In the genomic region with DNA sequence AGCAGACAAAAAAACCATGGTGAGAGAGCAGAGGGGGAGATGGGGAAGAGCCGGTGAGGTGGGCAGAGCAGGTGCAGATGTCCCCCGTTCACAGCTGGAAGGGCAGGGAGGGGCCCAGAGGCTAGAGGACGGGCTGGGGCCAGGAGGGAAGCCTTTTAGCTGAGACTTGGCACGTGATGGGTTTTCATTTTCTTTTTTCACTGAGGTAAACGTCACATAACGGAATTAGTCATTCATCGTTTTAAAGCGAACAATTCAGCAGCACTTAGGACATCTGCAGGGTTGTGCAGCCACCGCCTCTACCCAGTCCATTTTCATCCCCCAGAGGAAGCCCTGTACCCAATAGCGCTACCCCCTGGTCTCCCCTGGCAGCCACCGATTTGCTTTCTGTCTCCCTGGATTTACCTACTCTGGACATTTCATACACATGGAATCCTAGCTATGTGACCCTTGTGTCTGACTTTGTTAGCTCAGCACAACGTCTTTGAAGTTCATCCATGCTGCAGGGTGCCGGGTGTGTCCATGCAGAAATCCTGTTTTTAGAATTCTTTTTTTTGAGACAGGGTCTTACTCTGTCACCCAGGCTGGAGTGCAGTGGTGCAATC, we compare ENCODE assay signal across 8 cellular contexts. TPM values are rescaled to one million over a fixed set of nuclear protein-coding genes. Genes with fewer than 3 reads are reported as not detected.
DNase-seq lines count a peak whose midpoint lies in the region; ATAC-seq and TF ChIP-seq lines count a peak whose summit lies in the region.

No MANE protein-coding gene starts in this region.

- DNase-seq in AG08396 (ENCODE audit: low spot score) (peak; percentile 73), astrocyte of the cerebellum (ENCODE audit: low read depth) (no peak), NCI-H510A treated with DMSO at 0.1 percent for 48 hours (lab: John Stamatoyannopoulos, UW) (no peak), NCI-H526 (lab: John Stamatoyannopoulos, UW) (no peak), left cardiac atrium (no peak)
- no peak for DNase-seq in effector memory CD4-positive, alpha-beta T cell

- no peaks in the 10 kb centered on the region for H3K36me3 ChIP-seq in effector memory CD4-positive, alpha-beta T cell (ENCODE audit: control insufficient read depth, insufficient read depth, low read length)

- peak; percentile 7 for TF ChIP-seq CTCF in astrocyte of the cerebellum (IDR thresholded peaks at IDR 0.05; ENCODE audit: low read depth, low read length, missing control alignments)

- in situ Hi-C loops in astrocyte of the cerebellum (cut with HindIII; ENCODE audit: low sequenced_read_pairs), result no loop called here

- peak; percentile 56 for TF ChIP-seq POLR2A in GM19193 (IDR thresholded peaks at IDR 0.05; ENCODE audit: extremely low read depth, insufficient read depth, insufficient read length)

- no peak overlapping the region for H3K27ac ChIP-seq in effector memory CD4-positive, alpha-beta T cell (ENCODE audit: insufficient read depth, low read length, poor library complexity, severe bottlenecking)

- H3K9me3 ChIP-seq in effector memory CD4-positive, alpha-beta T cell (ENCODE audit: control insufficient read depth, low read length), result no peaks in the 10 kb centered on the region

- peak; percentile 38 for ATAC-seq in HG03565 (IDR thresholded peaks at IDR 0.05; ENCODE audit: unreplicated experiment)
- no peak for ATAC-seq in left cardiac atrium

- peaks cover 6% of the 10 kb centered on the region for H3K27me3 ChIP-seq in effector memory CD4-positive, alpha-beta T cell (replicated peaks; ENCODE audit: control insufficient read depth, insufficient read depth, low read length, poor library complexity, severe bottlenecking)

- no peaks in the 10 kb centered on the region for H3K4me1 ChIP-seq in effector memory CD4-positive, alpha-beta T cell (ENCODE audit: control insufficient read depth, insufficient read depth, low read length, poor library complexity, severe bottlenecking)

- no peak overlapping the region for H3K4me3 ChIP-seq in astrocyte of the cerebellum (ENCODE audit: low read depth, low read length)
- no peak overlapping the region for H3K4me3 ChIP-seq in effector memory CD4-positive, alpha-beta T cell (ENCODE audit: insufficient read depth, low read depth, low read length, poor library complexity, severe bottlenecking)

- intact Hi-C loops in left cardiac atrium (cut with DNase I), result loop anchor here (2.0 to 5.0 kb wide), 3 partner anchors 91 to 103 kb away; a partner anchor contains a TSS

RNA-seq across cellular contexts. Expression of a gene that starts 16.0 kb away (rescaled TPM):
- 10 to 100 TPM; 82.3 to 96.9 TPM for total RNA-seq in left cardiac atrium

RNA-seq across cellular contexts. Expression of a gene that starts 16.4 kb away (rescaled TPM):
- 1 to 10 TPM; 1.4 to 1.5 TPM for total RNA-seq in left cardiac atrium

RNA-seq across cellular contexts. Expression of a gene that starts 27.6 kb away (rescaled TPM):
- total RNA-seq in left cardiac atrium, result not detected

RNA-seq across cellular contexts. Expression of a gene that starts 41.5 kb away (rescaled TPM):
- not detected for total RNA-seq in left cardiac atrium

RNA-seq across cellular contexts. Expression of a gene that starts 50.7 kb away (rescaled TPM):
- 10 to 100 TPM; 27.3 to 36.7 TPM for total RNA-seq in left cardiac atrium
